In genomic region chr2:86686460-86686859, GRCh38 we compare ENCODE assay signal across 33 cellular contexts.
"Had no signal": no experiment of that assay in that cellular context is flagged by ENCODE, and none has a peak within 500 bp of the region (broad histone marks: within the 10 kb centered on the region; RNA-seq: fewer than 3 reads in every experiment).

No MANE protein-coding gene starts in this region.

- H3K27ac Mint-ChIP-seq: activated B cell treated with CpG ODN at 0.5 μM for 24 hours; activated CD8-positive, alpha-beta T cell treated with anti-CD3 and anti-CD28 coated beads for 36 hours; activated naive CD8-positive, alpha-beta T cell; activated T-helper 17 cell treated with anti-CD3 and anti-CD28 coated beads, Interleukin-2, amount 50 U/mL, for 72 hours; brain; dendritic cell treated with granulocyte-macrophage colony-stimulating factor and Interleukin-4, amounts not matched to agents 40 ng/mL and 50 ng/mL, for 4 days; T-helper 17 cell; T-helper 2 cell treated with Interferon-gamma antibody and Interleukin-4, amounts not matched to agents 5 μg/mL and 100 μg/mL, for 36 hours had no signal

- H3K9me3 Mint-ChIP-seq: activated B cell treated with CpG ODN at 0.5 μM for 24 hours; activated CD8-positive, alpha-beta T cell treated with anti-CD3 and anti-CD28 coated beads for 36 hours; activated T-helper 17 cell treated with anti-CD3 and anti-CD28 coated beads, Interleukin-2, amount 50 U/mL, for 72 hours; central memory CD8-positive, alpha-beta T cell; dendritic cell treated with granulocyte-macrophage colony-stimulating factor and Interleukin-4, amounts not matched to agents 40 ng/mL and 50 ng/mL, for 4 days; effector memory CD8-positive, alpha-beta T cell had no signal

- H3K4me3 ChIP-seq: breast epithelium, cardiac muscle cell, coronary artery, esophagus muscularis mucosa, gastrocnemius medialis had no signal

- H3K36me3 ChIP-seq: breast epithelium, cardiac muscle cell, esophagus muscularis mucosa, gastrocnemius medialis, WERI-Rb-1 had no signal

- H3K4me1 ChIP-seq: breast epithelium, esophagus muscularis mucosa, foreskin keratinocyte, gastrocnemius medialis had no signal

- DNase-seq: activated B cell treated with CpG ODN at 0.5 μM for 24 hours; activated CD4-positive, alpha-beta T cell treated with anti-CD3 and anti-CD28 coated beads for 48 hours; activated CD4-positive, alpha-beta T cell treated with anti-CD3 and anti-CD28 coated beads, Interleukin-2, amount 50 U/mL, for 1 hour; activated CD4-positive, alpha-beta T cell treated with anti-CD3 and anti-CD28 coated beads, Interleukin-2, amount 50 U/mL, for 48 hours; activated CD8-positive, alpha-beta memory T cell treated with anti-CD3 and anti-CD28 coated beads for 24 hours; activated CD8-positive, alpha-beta T cell treated with anti-CD3 and anti-CD28 coated beads for 36 hours; activated effector memory CD4-positive, alpha-beta T cell treated with Interleukin-2 at 50 U/mL for 16 hours; activated gamma-delta T cell treated with Interleukin-2 at 50 U/mL for 16 hours; activated naive CD4-positive, alpha-beta T cell treated with anti-CD3 and anti-CD28 coated beads, Interleukin-2, amount 50 U/mL, for 16 hours; activated naive CD4-positive, alpha-beta T cell treated with Interleukin-2 at 50 U/mL for 16 hours; activated T-cell treated with anti-CD3 and anti-CD28 coated beads, Interleukin-2, amount 50 U/mL, for 4 hours; amniotic stem cell; aorta; effector CD4-positive, alpha-beta T cell; effector memory CD8-positive, alpha-beta T cell; erythroblast; foreskin keratinocyte; gastrocnemius medialis; T-helper 1 cell; T-helper 17 cell; T1000; WERI-Rb-1 had no signal

- H3K27me3 ChIP-seq: breast epithelium, cardiac muscle cell, esophagus muscularis mucosa, foreskin keratinocyte, gastrocnemius medialis had no signal

- ATAC-seq: activated CD4-positive, CD25-positive, alpha-beta regulatory T cell treated with anti-CD3 and anti-CD28 coated beads, Interleukin-2, amount 50 U/mL, for 24 hours; activated CD8-positive, alpha-beta T cell treated with anti-CD3 and anti-CD28 coated beads for 36 hours; activated T-cell treated with anti-CD3 and anti-CD28 coated beads, Interleukin-2, amount 50 U/mL, for 4 hours; activated T-helper 17 cell treated with anti-CD3 and anti-CD28 coated beads, Interleukin-2, amount 50 U/mL, for 72 hours; effector memory CD8-positive, alpha-beta T cell; foreskin keratinocyte; gastrocnemius medialis; T-helper 17 cell had no signal

- H3K27ac ChIP-seq: breast epithelium, cardiac muscle cell, coronary artery, esophagus muscularis mucosa, foreskin keratinocyte, gastrocnemius medialis, WERI-Rb-1 had no signal

- H3K9me3 ChIP-seq: breast epithelium, esophagus muscularis mucosa, gastrocnemius medialis had no signal

- H3K4me1 Mint-ChIP-seq: activated B cell treated with CpG ODN at 0.5 μM for 24 hours; activated T-helper 17 cell treated with anti-CD3 and anti-CD28 coated beads, Interleukin-2, amount 50 U/mL, for 72 hours; central memory CD8-positive, alpha-beta T cell; T-helper 17 cell had no signal

- H3K4me3 Mint-ChIP-seq: activated B cell treated with CpG ODN at 0.5 μM for 24 hours; activated CD8-positive, alpha-beta T cell treated with anti-CD3 and anti-CD28 coated beads for 36 hours; activated naive CD8-positive, alpha-beta T cell; activated T-cell treated with anti-CD3 and anti-CD28 coated beads, Interleukin-2, amount 50 U/mL, for 4 hours; activated T-helper 17 cell treated with anti-CD3 and anti-CD28 coated beads, Interleukin-2, amount 50 U/mL, for 72 hours; brain; central memory CD8-positive, alpha-beta T cell; dendritic cell treated with granulocyte-macrophage colony-stimulating factor and Interleukin-4, amounts not matched to agents 40 ng/mL and 50 ng/mL, for 4 days; effector memory CD8-positive, alpha-beta T cell; T-helper 2 cell treated with Interferon-gamma antibody and Interleukin-4, amounts not matched to agents 5 μg/mL and 100 μg/mL, for 36 hours had no signal
